ENCODE assay signal across 8 cellular contexts in the genomic region with DNA sequence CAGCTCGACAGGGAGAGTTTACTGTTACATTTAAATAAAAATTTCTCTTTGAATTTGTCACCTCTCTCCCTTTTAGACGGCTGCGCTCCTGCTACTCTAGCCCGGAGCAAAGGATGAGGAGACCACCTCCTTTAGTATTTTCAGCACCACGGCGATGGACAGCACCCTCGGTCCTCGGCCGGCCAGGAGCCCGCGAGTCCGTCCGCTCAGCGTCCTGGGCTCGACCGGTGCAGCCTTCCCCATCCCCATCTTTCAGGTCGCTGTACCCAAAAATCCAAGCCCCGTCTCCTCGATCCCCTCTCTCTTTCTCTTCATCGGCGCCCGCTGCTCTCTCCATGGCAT. TPM values are rescaled to one million over a fixed set of nuclear protein-coding genes. Genes with fewer than 3 reads are reported as not detected.
DNase-seq lines count a peak whose midpoint lies in the region; ATAC-seq, FAIRE-seq and TF ChIP-seq lines count a peak whose summit lies in the region.

No MANE protein-coding gene starts in this region.

- FAIRE-seq in HTR-8/SVneo (lab: Jason Lieb, UNC), result no peak
- FAIRE-seq in astrocyte (lab: Jason Lieb, UNC), result no peak

- H3K9ac ChIP-seq in astrocyte (ENCODE audit: low read length) (no peak overlapping the region), skeletal muscle tissue (ENCODE audit: low read depth in 1 of 3, low read length in 3 of 3) (no peak overlapping the region)

- no peaks in the 10 kb centered on the region for H4K20me1 ChIP-seq in astrocyte (ENCODE audit: insufficient read depth, low read length)

- H3K27ac Mint-ChIP-seq in astrocyte (ENCODE audit: unreplicated experiment), result no peak overlapping the region
- H3K27ac Mint-ChIP-seq in natural killer cell treated with Interleukin-12 subunit alpha and Interleukin-12 subunit beta and Interleukin-15 and Interleukin-18, amount 100 ng/mL, for 72 hours, result no peak overlapping the region

- peak overlapping the region; percentile 90 for H3K4me3 Mint-ChIP-seq in astrocyte (ENCODE audit: unreplicated experiment)
- no peak overlapping the region for H3K4me3 Mint-ChIP-seq in natural killer cell treated with Interleukin-12 subunit alpha and Interleukin-12 subunit beta and Interleukin-15 and Interleukin-18, amount 100 ng/mL, for 72 hours

- H3K36me3 ChIP-seq in astrocyte (ENCODE audit: insufficient read depth, low read length), result no peaks in the 10 kb centered on the region
- H3K36me3 ChIP-seq in skeletal muscle tissue (ENCODE audit: control insufficient read depth in 3 of 3, insufficient read depth in 3 of 3, low read length in 3 of 3), result no peaks in the 10 kb centered on the region

- H3K36me3 Mint-ChIP-seq in astrocyte (ENCODE audit: low read depth, unreplicated experiment), result no peaks in the 10 kb centered on the region
- H3K36me3 Mint-ChIP-seq in natural killer cell treated with Interleukin-12 subunit alpha and Interleukin-12 subunit beta and Interleukin-15 and Interleukin-18, amount 100 ng/mL, for 72 hours, result no peaks in the 10 kb centered on the region

- no peak for TF ChIP-seq POLR2A in GM18505 (IDR thresholded peaks at IDR 0.05; ENCODE audit: borderline replicate concordance, extremely low read depth, insufficient read depth, insufficient read length)

- peaks cover 4% of the 10 kb centered on the region for H3K4me1 ChIP-seq in astrocyte (ENCODE audit: insufficient read depth, low read length)
- H3K4me1 ChIP-seq in skeletal muscle tissue (ENCODE audit: control insufficient read depth in 3 of 3, insufficient read depth in 3 of 3, low read length in 3 of 3), result peaks cover 16 to 22% (median 20%) of the 10 kb centered on the region in 3 donors

- peaks cover 2% of the 10 kb centered on the region for H3K4me1 Mint-ChIP-seq in astrocyte (ENCODE audit: low read depth, unreplicated experiment)
- H3K4me1 Mint-ChIP-seq in natural killer cell treated with Interleukin-12 subunit alpha and Interleukin-12 subunit beta and Interleukin-15 and Interleukin-18, amount 100 ng/mL, for 72 hours (ENCODE audit: low read depth in 2 of 2), result peaks cover 5 to 7% of the 10 kb centered on the region in 2 donors

- peak overlapping the region; percentile 91 for H3K4me2 ChIP-seq in astrocyte (ENCODE audit: low read length)

- no peaks in the 10 kb centered on the region for H3K79me2 ChIP-seq in astrocyte (ENCODE audit: insufficient read depth, low read length)

- no peak for TF ChIP-seq CTCF in astrocyte (IDR thresholded peaks at IDR 0.05; ENCODE audit: insufficient read depth, low read depth, low read length)

- H3K4me3 ChIP-seq in astrocyte (ENCODE audit: insufficient read depth, low read depth, low read length), result peak overlapping the region; percentile 52
- peak overlapping the region in 2 of 3 donors; percentile 68 to 75 for H3K4me3 ChIP-seq in skeletal muscle tissue (ENCODE audit: low read length in 3 of 3)

- H2AFZ ChIP-seq in astrocyte (ENCODE audit: low read depth, low read length), result no peak overlapping the region

- peaks cover 1% of the 10 kb centered on the region for H3K9me3 Mint-ChIP-seq in astrocyte (ENCODE audit: unreplicated experiment)
- H3K9me3 Mint-ChIP-seq in natural killer cell treated with Interleukin-12 subunit alpha and Interleukin-12 subunit beta and Interleukin-15 and Interleukin-18, amount 100 ng/mL, for 72 hours, result no peaks in the 10 kb centered on the region

- no peaks in the 10 kb centered on the region for H3K9me3 ChIP-seq in astrocyte (ENCODE audit: insufficient read depth, low read depth, low read length)
- no peaks in the 10 kb centered on the region for H3K9me3 ChIP-seq in skeletal muscle tissue (ENCODE audit: control insufficient read depth in 3 of 3, low read length in 3 of 3)

- H3K27me3 ChIP-seq in astrocyte (ENCODE audit: insufficient read depth, low read length) (peaks cover 33% of the 10 kb centered on the region), skeletal muscle tissue (ENCODE audit: control insufficient read depth in 3 of 3, insufficient read depth in 3 of 3, low read length in 3 of 3) (peaks cover 52 to 73% (median 53%) of the 10 kb centered on the region in 3 donors)

- ATAC-seq in GM18505 (IDR thresholded peaks at IDR 0.05; ENCODE audit: unreplicated experiment), result no peak
- no peak for ATAC-seq in natural killer cell treated with Interleukin-12 subunit alpha and Interleukin-12 subunit beta and Interleukin-15 and Interleukin-18, amount 100 ng/mL, for 72 hours
- no peak for ATAC-seq in GM19324 (IDR thresholded peaks at IDR 0.05; ENCODE audit: low FRiP score, unreplicated experiment)

- peak; percentile 21 for DNase-seq in HTR-8/SVneo (ENCODE audit: insufficient read length, low spot score)
- DNase-seq in astrocyte (ENCODE audit: low read depth), result peak; percentile 26
- peak; percentile 30 to 60 for DNase-seq in hippocampal formation (lab: John Stamatoyannopoulos, UW)
- no peak for DNase-seq in natural killer cell treated with Interleukin-12 subunit alpha and Interleukin-12 subunit beta and Interleukin-15 and Interleukin-18, amount 100 ng/mL, for 72 hours (ENCODE audit: low spot score)
- DNase-seq in NCI-H226, result no peak

- peaks cover 73% of the 10 kb centered on the region for H3K27me3 Mint-ChIP-seq in astrocyte (ENCODE audit: low read depth, unreplicated experiment)
- H3K27me3 Mint-ChIP-seq in natural killer cell treated with Interleukin-12 subunit alpha and Interleukin-12 subunit beta and Interleukin-15 and Interleukin-18, amount 100 ng/mL, for 72 hours, result peaks cover 50 to 59% of the 10 kb centered on the region in 2 donors

- H3K27ac ChIP-seq in astrocyte (ENCODE audit: low read depth, low read length) (no peak overlapping the region), skeletal muscle tissue (ENCODE audit: low read depth, low read length) (no peak overlapping the region)

RNA-seq across cellular contexts. Expression of a gene that starts 0.8 kb away (rescaled TPM):
- total RNA-seq in astrocyte (0.16 TPM in 1 of 2 replicates, not detected in the other), skeletal muscle tissue (not detected)
- not detected for total RNA-seq in natural killer cell treated with Interleukin-12 subunit alpha and Interleukin-12 subunit beta and Interleukin-15 and Interleukin-18, amount 100 ng/mL, for 72 hours

Comparison
In these comparisons a context has a peak if more than half of its experiments do, and no peak if none do; other contexts are left out.
1. DNase-seq: peak in HTR-8/SVneo (single experiment), astrocyte (single experiment) and hippocampal formation (2 of 2); none in natural killer cell treated with Interleukin-12 subunit alpha and Interleukin-12 subunit beta and Interleukin-15 and Interleukin-18, amount 100 ng/mL, for 72 hours (single experiment) and NCI-H226 (single experiment).